Comparison of ENCODE assay signal across 25 cellular contexts in the genomic region with DNA sequence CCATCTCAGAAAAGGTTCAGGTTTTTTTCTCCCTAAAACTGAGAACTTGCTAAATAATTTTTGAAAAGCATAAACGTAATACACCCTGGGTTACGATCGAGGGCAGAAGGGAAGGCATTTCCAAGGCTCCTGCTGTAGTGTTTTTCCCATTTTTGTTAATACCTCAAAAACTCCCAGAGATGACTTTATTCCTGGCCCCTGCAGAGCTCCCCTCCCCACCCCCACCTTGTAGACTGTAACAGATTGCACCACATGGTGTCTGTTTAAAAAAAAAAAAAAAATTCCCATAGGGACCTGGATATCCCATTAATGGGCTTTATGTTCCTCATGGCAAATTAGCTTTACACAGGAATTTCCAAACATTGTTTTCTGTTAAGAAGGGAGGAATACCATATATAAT. TPM values are rescaled to one million over a fixed set of nuclear protein-coding genes. Genes with fewer than 3 reads are reported as not detected.
"Had no signal": no experiment of that assay in that cellular context is flagged by ENCODE, and none has a peak within 500 bp of the region (broad histone marks: within the 10 kb centered on the region; RNA-seq: fewer than 3 reads in every experiment).

No MANE protein-coding gene starts in this region.

- H3K9me3 Mint-ChIP-seq: nephron had no signal

- H3K4me3 ChIP-seq: dorsolateral prefrontal cortex, heart left ventricle, pancreas, stomach, thoracic aorta, transverse colon had no signal

- H3K4me3 Mint-ChIP-seq: naive B cell, nephron had no signal

- ATAC-seq: heart left ventricle, left colon, pancreas, right cardiac atrium had no signal

- H3K27ac ChIP-seq: dorsolateral prefrontal cortex, heart left ventricle, pancreas, stomach, thoracic aorta, transverse colon had no signal

- H3K4me1 Mint-ChIP-seq: naive B cell, nephron had no signal

- H3K27me3 Mint-ChIP-seq: naive B cell, progenitor cell of endocrine pancreas had no signal

- H3K27me3 ChIP-seq: dorsolateral prefrontal cortex, heart left ventricle, pancreas, stomach, transverse colon had no signal

- H3K4me1 ChIP-seq: heart left ventricle, pancreas, stomach, transverse colon had no signal

- H3K36me3 Mint-ChIP-seq: naive B cell had no signal

- H3K27ac Mint-ChIP-seq: naive B cell, nephron, progenitor cell of endocrine pancreas had no signal

- H3K36me3 ChIP-seq: pancreas, stomach, thoracic aorta, transverse colon had no signal

- DNase-seq: dorsolateral prefrontal cortex; effector CD8-positive, alpha-beta T cell; foreskin melanocyte; heart left ventricle; hippocampal formation; left colon; mesendoderm; naive B cell; occipital lobe; pancreas; right cardiac atrium; small intestine; stimulated activated CD4-positive, alpha-beta T cell treated with anti-CD3 and anti-CD28 coated beads, Interleukin-12 subunit alpha, Interleukin-12 subunit beta, amount 100 ng/mL, for 4 hours; stimulated activated naive CD4-positive, alpha-beta T cell; stomach; substantia nigra; transverse colon had no signal

RNA-seq across cellular contexts. Expression of a gene that starts 38.2 kb away (rescaled TPM):
- total RNA-seq: heart left ventricle, kidney epithelial cell, left colon, liver, lung microvascular endothelial cell, pancreas, progenitor cell of endocrine pancreas, right cardiac atrium, stomach, thoracic aorta, transverse colon, ureter had no signal
- polyA plus RNA-seq: esophagus, heart left ventricle, liver, right cardiac atrium, small intestine, stomach had no signal
